Comparison of ENCODE assay signal across 22 cellular contexts in genomic region chr12:81809113-81809777, GRCh38. TPM values are rescaled to one million over a fixed set of nuclear protein-coding genes. Genes with fewer than 3 reads are reported as not detected.
DNase-seq lines count a peak whose midpoint lies in the region; ATAC-seq, FAIRE-seq and TF ChIP-seq lines count a peak whose summit lies in the region.
"Had no signal": no experiment of that assay in that cellular context is flagged by ENCODE, and none has a peak within 500 bp of the region (broad histone marks: within the 10 kb centered on the region; RNA-seq: fewer than 3 reads in every experiment).

No MANE protein-coding gene starts in this region.

- peak; percentile 47 for ATAC-seq in stimulated activated naive CD8-positive, alpha-beta T cell treated with anti-CD3 and anti-CD28 coated beads, Interleukin-15, Interleukin-2, amounts not matched to agents 100 U/mL and 50 U/mL, for 24 hours
- no peak for ATAC-seq in GM21576 (IDR thresholded peaks at IDR 0.05; ENCODE audit: unreplicated experiment)
- ATAC-seq: Panc1 had no signal

- H3K4me3 ChIP-seq in OCI-LY3 (ENCODE audit: low read length), result peak overlapping the region; percentile 39
- H3K4me3 ChIP-seq in H1 (ENCODE audit: extremely low read depth in 1 of 4, insufficient read depth in 2 of 4, low read depth in 3 of 4, low read length in 4 of 4), result no peak overlapping the region
- H3K4me3 ChIP-seq: HAP-1 had no signal

- H3K4me2 ChIP-seq in OCI-LY3 (ENCODE audit: low read length), result peak overlapping the region; percentile 65
- no peak overlapping the region for H3K4me2 ChIP-seq in H1 (ENCODE audit: insufficient read depth in 1 of 2, low read depth in 2 of 2, low read length in 2 of 2)
- H3K4me2 ChIP-seq: SK-N-SH had no signal

- no peak for DNase-seq in activated T-cell treated with anti-CD3 and anti-CD28 coated beads, Interleukin-2, amount 50 U/mL, for 24 hours
- DNase-seq in activated T-cell treated with anti-CD3 and anti-CD28 coated beads, Interleukin-2, amount 50 U/mL, for 1 hour, result no peak
- DNase-seq in H1 (ENCODE audit: low read depth in 1 of 2, low spot score in 2 of 2) (no peak), CD14-positive monocyte (ENCODE audit: low spot score) (no peak), NCI-H1417 treated with DMSO at 0.1 percent for 48 hours (lab: John Stamatoyannopoulos, UW) (no peak)
- DNase-seq in stimulated activated naive CD8-positive, alpha-beta T cell treated with anti-CD3 and anti-CD28 coated beads, Interleukin-15, Interleukin-2, amounts not matched to agents 100 U/mL and 50 U/mL, for 24 hours, result no peak
- DNase-seq: 8988T; C1 segment of cervical spinal cord; Calu3; CD8-positive, alpha-beta memory T cell; MM.1S; NCI-H1092; NCI-H1436 treated with DMSO at 0.1 percent for 48 hours; NCI-H1930; NCI-H748 treated with DMSO at 0.1 percent for 48 hours; SK-N-SH had no signal

- H2BK15ac ChIP-seq in H1 (ENCODE audit: low read length), result no peak overlapping the region

- H4K8ac ChIP-seq in H1 (ENCODE audit: extremely low read depth, insufficient read depth, low read length), result no peak overlapping the region

- no peak overlapping the region for H2AFZ ChIP-seq in OCI-LY3 (ENCODE audit: low read depth, low read length)
- H2AFZ ChIP-seq in H1 (ENCODE audit: low read length), result peak overlapping the region; percentile 83; the same call in 1 of the 2 replicates

- no peak overlapping the region for H4K91ac ChIP-seq in H1 (replicated peaks; ENCODE audit: insufficient read length, low read length)

- H3K9me3 ChIP-seq in OCI-LY3 (ENCODE audit: insufficient read depth, low read length) (peaks cover 9% of the 10 kb centered on the region), H1 (ENCODE audit: insufficient read depth in 2 of 2, low read depth in 1 of 2, low read length in 1 of 2) (no peaks in the 10 kb centered on the region)
- H3K9me3 ChIP-seq: HAP-1, SK-N-SH had no signal

- no peak for TF ChIP-seq POLR2A in H1 (IDR thresholded peaks at IDR 0.05; ENCODE audit: control extremely low read depth in 1 of 2, low read depth in 2 of 2, low read length in 2 of 2)

- H3K27ac ChIP-seq in OCI-LY3 (ENCODE audit: low read length), result no peak overlapping the region
- no peak overlapping the region for H3K27ac ChIP-seq in H1 (ENCODE audit: low read depth, low read length)

- H3K4me1 Mint-ChIP-seq in activated T-cell treated with anti-CD3 and anti-CD28 coated beads, Interleukin-2, amount 50 U/mL, for 24 hours (ENCODE audit: low read depth), result peaks cover 28% of the 10 kb centered on the region
- peaks cover 14% of the 10 kb centered on the region for H3K4me1 Mint-ChIP-seq in CD14-positive monocyte

- no peak overlapping the region for H3K23ac ChIP-seq in H1 (ENCODE audit: insufficient read length)

- no peaks in the 10 kb centered on the region for H3K23me2 ChIP-seq in H1 (ENCODE audit: low read depth, low read length)

- H3K9ac ChIP-seq in OCI-LY3 (ENCODE audit: low read length) (no peak overlapping the region), H1 (replicated peaks in 1 of 4; ENCODE audit: extremely low read depth in 1 of 4, low read depth in 3 of 4, low read length in 3 of 4) (no peak overlapping the region)
- H3K9ac ChIP-seq: SK-N-SH had no signal

- TF ChIP-seq CTCF in OCI-LY3 (IDR thresholded peaks at IDR 0.05; ENCODE audit: low read depth, low read length) (no peak), H1 (IDR thresholded peaks at IDR 0.05; ENCODE audit: control extremely low read depth in 1 of 3, insufficient read depth in 1 of 3, low read depth in 1 of 3, low read length in 3 of 3) (no peak), CD14-positive monocyte (IDR thresholded peaks at IDR 0.05) (no peak)

- TF ChIP-seq EP300 in H1 (IDR thresholded peaks at IDR 0.05; ENCODE audit: borderline replicate concordance in 1 of 2, low read depth in 2 of 2, low read length in 2 of 2), result no peak

- H3K27ac Mint-ChIP-seq in activated T-cell treated with anti-CD3 and anti-CD28 coated beads, Interleukin-2, amount 50 U/mL, for 24 hours, result peak overlapping the region; percentile 85
- H3K27ac Mint-ChIP-seq in CD14-positive monocyte, result no peak overlapping the region

- no peak overlapping the region for H3K18ac ChIP-seq in H1 (ENCODE audit: extremely low read depth, low read length)

- no peak overlapping the region for H2BK20ac ChIP-seq in H1 (ENCODE audit: low read length)

- H3K36me3 ChIP-seq in OCI-LY3 (replicated peaks; ENCODE audit: low read depth, low read length) (no peaks in the 10 kb centered on the region), H1 (ENCODE audit: control insufficient read depth in 2 of 4, insufficient read depth in 4 of 4, low read length in 3 of 4) (no peaks in the 10 kb centered on the region)
- H3K36me3 ChIP-seq: HAP-1 had no signal

- CTCF ChIA-PET in H1 (lab: Charles Lee; ENCODE audit: partially characterized antibody), result no interaction called here

- H3K14ac ChIP-seq in H1 (ENCODE audit: insufficient read length), result no peak overlapping the region

- POLR2A ChIA-PET in H1 (lab: Charles Lee; ENCODE audit: partially characterized antibody), result no interaction called here

- no peak overlapping the region for H2BK5ac ChIP-seq in H1 (ENCODE audit: low read depth, low read length)

- no peak for FAIRE-seq in H1 (lab: Jason Lieb, UNC)
- FAIRE-seq: G401.6 had no signal

- peaks cover 10% of the 10 kb centered on the region for H3K27me3 Mint-ChIP-seq in activated T-cell treated with anti-CD3 and anti-CD28 coated beads, Interleukin-2, amount 50 U/mL, for 24 hours
- H3K27me3 Mint-ChIP-seq in CD14-positive monocyte (ENCODE audit: low read depth in 3 of 3), result peaks cover 29 to 70% (median 60%) of the 10 kb centered on the region in 3 donors
- H3K27me3 Mint-ChIP-seq: CD8-positive, alpha-beta memory T cell had no signal

- H3K4me1 ChIP-seq in OCI-LY3 (ENCODE audit: low read length), result peaks cover 23% of the 10 kb centered on the region
- peaks cover 0 to 5% (median 0%) of the 10 kb centered on the region in 4 experiments; a peak in 4 of 7 replicates for H3K4me1 ChIP-seq in H1 (replicated peaks in 1 of 4; ENCODE audit: control insufficient read depth in 3 of 4, insufficient read depth in 4 of 4, low read length in 3 of 4)

- WGBS in H1 (ENCODE audit: extremely low coverage in 1 of 2, insufficient coverage in 1 of 2, insufficient read length in 1 of 2, insufficient replicate concordance in 2 of 2, low coverage in 1 of 2, low lambda C conversion rate in 2 of 2, missing lambda C conversion rate in 1 of 2), 2 experiments, result 85% methylated on average over 4 of the region's 4 CpGs; no CpG with 5 or more reads in 1 of the 2 experiments

- H3K79me2 ChIP-seq in OCI-LY3 (ENCODE audit: low read length) (no peaks in the 10 kb centered on the region), H1 (ENCODE audit: control insufficient read depth in 1 of 2, insufficient read depth in 2 of 2, low read length in 2 of 2) (no peaks in the 10 kb centered on the region)

- H3K9me3 Mint-ChIP-seq in activated T-cell treated with anti-CD3 and anti-CD28 coated beads, Interleukin-2, amount 50 U/mL, for 24 hours, result peaks cover 6% of the 10 kb centered on the region
- H3K9me3 Mint-ChIP-seq in CD14-positive monocyte, result peaks cover 12 to 36% (median 21%) of the 10 kb centered on the region in 7 donors

- H3K27me3 ChIP-seq in OCI-LY3 (ENCODE audit: low read depth, low read length), result peaks cover 78% of the 10 kb centered on the region
- H3K27me3 ChIP-seq in H1 (replicated peaks in 1 of 4; ENCODE audit: control insufficient read depth in 3 of 4, extremely low read depth in 1 of 4, insufficient read depth in 3 of 4, low read length in 3 of 4), result no peaks in the 10 kb centered on the region

- intact Hi-C loops in CD14-positive monocyte (cut with micrococcal nuclease), result loop anchor here in 1 of 2 donors (10.0 kb wide), 1 partner anchor 136 kb away; no protein-coding TSS in a partner anchor

- H2BK120ac ChIP-seq in H1 (replicated peaks; ENCODE audit: low read depth, low read length), result no peak overlapping the region

- no peak overlapping the region for H2AK5ac ChIP-seq in H1 (ENCODE audit: low read depth, low read length)

- H4K20me1 ChIP-seq in OCI-LY3 (ENCODE audit: insufficient read depth, low read length) (peaks cover 14% of the 10 kb centered on the region), H1 (replicated peaks in 1 of 2; ENCODE audit: control insufficient read depth in 1 of 2, insufficient read depth in 2 of 2, low read length in 2 of 2) (no peaks in the 10 kb centered on the region)

- no peak overlapping the region for H3K56ac ChIP-seq in H1 (replicated peaks; ENCODE audit: insufficient read length, low read depth, low read length)

- H3K4me3 Mint-ChIP-seq in activated T-cell treated with anti-CD3 and anti-CD28 coated beads, Interleukin-2, amount 50 U/mL, for 24 hours, result no peak overlapping the region
- H3K4me3 Mint-ChIP-seq in CD14-positive monocyte, result peak overlapping the region in 1 of 2 donors; percentile 39
- H3K4me3 Mint-ChIP-seq: CD8-positive, alpha-beta memory T cell had no signal

- no peaks in the 10 kb centered on the region for H3K79me1 ChIP-seq in H1 (ENCODE audit: low read depth, low read length)

- no peak overlapping the region for H4K5ac ChIP-seq in H1 (ENCODE audit: insufficient read length, low read depth, low read length)

- no peaks in the 10 kb centered on the region for H3K36me3 Mint-ChIP-seq in activated T-cell treated with anti-CD3 and anti-CD28 coated beads, Interleukin-2, amount 50 U/mL, for 24 hours (ENCODE audit: low read depth)
- no peaks in the 10 kb centered on the region for H3K36me3 Mint-ChIP-seq in CD14-positive monocyte

- no peak overlapping the region for H3K4ac ChIP-seq in H1 (replicated peaks; ENCODE audit: insufficient read length, low read depth, low read length)

- no peak overlapping the region for H2BK12ac ChIP-seq in H1 (ENCODE audit: low read depth, low read length)

- TF ChIP-seq RAD21 in H1 (IDR thresholded peaks at IDR 0.05 in 1 of 2, conservative IDR thresholded peaks at IDR 0.05 in 1 of 2; ENCODE audit: low read depth in 2 of 2, low read length in 2 of 2), result no peak

TF ChIP-seq in H1, 55 proteins besides CTCF, POLR2A, EP300 and RAD21 (continues in another document):
- TF ChIP-seq TAF1 (IDR thresholded peaks at IDR 0.05; ENCODE audit: low read depth, low read length) (no peak), SP2 (IDR thresholded peaks at IDR 0.05; ENCODE audit: low read length) (no peak), CHD2 (IDR thresholded peaks at IDR 0.05; ENCODE audit: low read length) (no peak), JUND (IDR thresholded peaks at IDR 0.05; ENCODE audit: low read length) (no peak), TAF7 (optimal IDR thresholded peaks at IDR 0.05; ENCODE audit: borderline replicate concordance, low read depth, low read length) (no peak), BCL11A (IDR thresholded peaks at IDR 0.05; ENCODE audit: low read depth in 2 of 2, low read length in 2 of 2) (no peak)

RNA-seq across cellular contexts. Expression of gene PPFIA2, which starts 50.1 kb away (rescaled TPM):
- 1.8 and 3.3 TPM in 2 replicates for total RNA-seq in H1 (2021; fragmentation: NEBNext Ultra II Directional; extraction: Animal tissue kit (Norgen Biotek cat#: 25700))
- polyA plus RNA-seq in H1 (2011; rRNA removed) (0.72 and 1.2 TPM in 2 replicates), CD14-positive monocyte (not detected)
- polyA plus RNA-seq in H1 (2011; cell fraction: cytosol; rRNA removed), result 0.80 TPM
- polyA plus RNA-seq in H1 (2011; cell fraction: nucleus; rRNA removed), result 2.6 TPM
- 1.1 to 3.6 TPM (median 1.8 TPM) in 4 replicates for polyA plus RNA-seq in H1 (2012, experiment 1 of 2)
- polyA plus RNA-seq in H1 (2012, experiment 2 of 2), result not detected
- 1.4 TPM for polyA plus RNA-seq in H1 (2013, experiment 1 of 2)
- 0.40 TPM for polyA plus RNA-seq in H1 (2013, experiment 2 of 2)
- 7.4 and 9.6 TPM in 2 replicates for polyA minus RNA-seq in H1 (2011; rRNA and poly(A)+ RNA removed)
- polyA minus RNA-seq in H1 (2011; cell fraction: cytosol; rRNA and poly(A)+ RNA removed), result not detected
- polyA minus RNA-seq in H1 (2011; cell fraction: nucleus; rRNA and poly(A)+ RNA removed), result 12.9 TPM
- total RNA-seq: CD8-positive, alpha-beta memory T cell; NCI-H460 had no signal
- polyA plus RNA-seq: CD8-positive, alpha-beta memory T cell; SK-N-SH had no signal
